In the genomic region with DNA sequence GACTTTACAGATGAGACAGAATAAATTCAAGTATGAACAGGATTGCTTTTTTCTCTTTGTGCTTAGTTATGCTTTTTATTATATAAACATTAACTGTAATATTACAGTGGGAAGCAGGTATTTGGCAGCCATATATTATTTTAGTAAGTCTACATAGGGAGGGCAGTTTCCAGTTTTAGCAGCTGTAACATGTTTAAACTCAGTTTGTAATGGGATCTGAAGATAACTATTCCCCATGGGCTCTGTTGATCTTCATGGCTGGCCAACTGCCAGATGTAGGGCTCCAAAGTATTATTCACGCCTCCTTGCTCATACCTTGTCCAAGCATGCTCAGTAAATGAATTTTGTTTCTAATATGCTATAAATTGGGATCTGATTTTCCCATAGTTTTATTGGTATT, we compare ENCODE assay signal across 8 cellular contexts.
DNase-seq lines count a peak whose midpoint lies in the region; ATAC-seq and TF ChIP-seq lines count a peak whose summit lies in the region.

No MANE protein-coding gene starts in this region.

- H3K27ac ChIP-seq in HEK293 (ENCODE audit: extremely low read depth, low read depth, low read length) (peak overlapping the region; percentile 76), coronary artery (peak overlapping the region; percentile 59 to 92)

- peak; percentile 78 for DNase-seq in NCI-H748 (lab: John Stamatoyannopoulos, UW; ENCODE audit: unreplicated experiment)
- no peak for DNase-seq in coronary artery (ENCODE audit: low spot score)
- no peak for DNase-seq in natural killer cell
- DNase-seq in endothelial cell (ENCODE audit: low spot score) = no peak
- no peak for DNase-seq in COLO829 (ENCODE audit: low spot score)

- ATAC-seq in natural killer cell = no peak
- no peak for ATAC-seq in activated CD4-positive, CD25-positive, alpha-beta regulatory T cell treated with anti-CD3 and anti-CD28 coated beads, Interleukin-2, amount 50 U/mL, for 24 hours
- no peak for ATAC-seq in GM21423 (IDR thresholded peaks at IDR 0.05; ENCODE audit: unreplicated experiment)

- peaks cover 0 to 21% of the 10 kb centered on the region in 2 experiments for H3K36me3 ChIP-seq in HEK293 (ENCODE audit: control insufficient read depth in 2 of 2, insufficient read depth in 1 of 2, low read length in 2 of 2)

- intact Hi-C loops in natural killer cell (cut with micrococcal nuclease) = loop anchor here (2.0 kb wide), 1 partner anchor 33 kb away; no protein-coding TSS in a partner anchor

- H3K36me3 Mint-ChIP-seq in natural killer cell (peaks cover 17% of the 10 kb centered on the region), endothelial cell (ENCODE audit: low read depth, unreplicated experiment) (no peaks in the 10 kb centered on the region)

- peaks cover 31% of the 10 kb centered on the region for H3K4me1 ChIP-seq in HEK293 (ENCODE audit: control insufficient read depth, insufficient read depth, low read length)

- CTCF ChIA-PET in HEK293 (lab: Yijun Ruan, JAX) = no interaction called here

- peak overlapping the region; percentile 67 for H3K4me3 Mint-ChIP-seq in natural killer cell
- no peak overlapping the region for H3K4me3 Mint-ChIP-seq in endothelial cell (ENCODE audit: unreplicated experiment)

- TF ChIP-seq CTCF in HEK293 (tag by site-specific recombination; IDR thresholded peaks at IDR 0.05) = no peak
- TF ChIP-seq CTCF in coronary artery (IDR thresholded peaks at IDR 0.05) = no peak
- no peak for TF ChIP-seq CTCF in natural killer cell (IDR thresholded peaks at IDR 0.05)
- no peak for TF ChIP-seq CTCF in endothelial cell (IDR thresholded peaks at IDR 0.05; ENCODE audit: unreplicated experiment)

- H3K4me3 ChIP-seq in HEK293 (ENCODE audit: low read depth, low read length) (no peak overlapping the region), coronary artery (peak overlapping the region; percentile 50)

- H3K9me3 Mint-ChIP-seq in natural killer cell (no peaks in the 10 kb centered on the region), endothelial cell (ENCODE audit: unreplicated experiment) (no peaks in the 10 kb centered on the region)

- H3K27me3 Mint-ChIP-seq in natural killer cell (ENCODE audit: low read depth in 2 of 2) = no peaks in the 10 kb centered on the region
- H3K27me3 Mint-ChIP-seq in endothelial cell (ENCODE audit: unreplicated experiment) = no peaks in the 10 kb centered on the region

- H3K27ac Mint-ChIP-seq in natural killer cell (peak overlapping the region; percentile 73 to 87), endothelial cell (ENCODE audit: unreplicated experiment) (no peak overlapping the region)

- POLR2A ChIA-PET in HEK293 (lab: Yijun Ruan, JAX) = no interaction called here

- no peaks in the 10 kb centered on the region for H3K9me3 ChIP-seq in HEK293 (ENCODE audit: control insufficient read depth, insufficient read depth, low read depth, low read length)

- H3K4me1 Mint-ChIP-seq in natural killer cell (peaks cover 40 to 52% of the 10 kb centered on the region in 2 donors), endothelial cell (ENCODE audit: unreplicated experiment) (no peaks in the 10 kb centered on the region)

TF ChIP-seq in HEK293, 187 proteins besides CTCF, POLR2A, EP300 and RAD21 (continues in another document):
- TF ChIP-seq ZNF510 (tag by site-specific recombination; IDR thresholded peaks at IDR 0.05; ENCODE audit: insufficient replicate concordance) (peak; percentile 12), MEIS1 (CRISPR knock-in tag; IDR thresholded peaks at IDR 0.05; ENCODE audit: borderline replicate concordance) (no peak), ZNF792 (tag by site-specific recombination; IDR thresholded peaks at IDR 0.05) (no peak), ZNF311 (tag by site-specific recombination; IDR thresholded peaks at IDR 0.05; ENCODE audit: borderline replicate concordance) (no peak), ZXDB (tag by site-specific recombination; IDR thresholded peaks at IDR 0.05) (peak; percentile 43; the same call in 1 of the 2 replicates), MZF1 (tag by site-specific recombination; IDR thresholded peaks at IDR 0.05; ENCODE audit: borderline replicate concordance) (peak; percentile 87), ZFP41 (tag by site-specific recombination; IDR thresholded peaks at IDR 0.05; ENCODE audit: borderline replicate concordance) (no peak), HOXA7 (CRISPR knock-in tag; IDR thresholded peaks at IDR 0.05; ENCODE audit: borderline replicate concordance) (no peak), ZNF777 (tag by site-specific recombination; IDR thresholded peaks at IDR 0.05; ENCODE audit: borderline replicate concordance) (no peak), ZNF292 (tag by site-specific recombination; IDR thresholded peaks at IDR 0.05; ENCODE audit: borderline replicate concordance, low read depth) (no peak), ZSCAN30 (tag by site-specific recombination; IDR thresholded peaks at IDR 0.05) (0 out of 2 replicates have a peak, but pooled peaks have one; percentile 58), WT1 (tag by site-specific recombination; IDR thresholded peaks at IDR 0.05) (peak; percentile 79), TCF7L2 (IDR thresholded peaks at IDR 0.05; ENCODE audit: borderline replicate concordance, low read depth, low read length) (no peak), GLI4 (tag by site-specific recombination; IDR thresholded peaks at IDR 0.05) (no peak), KLF8 (tag by site-specific recombination; IDR thresholded peaks at IDR 0.05) (no peak), ZNF660 (tag by site-specific recombination; IDR thresholded peaks at IDR 0.05) (peak; percentile 84; the same call in 1 of the 2 replicates), ZNF266 (tag by site-specific recombination; IDR thresholded peaks at IDR 0.05; ENCODE audit: low read depth) (no peak), KLF10 (tag by site-specific recombination; IDR thresholded peaks at IDR 0.05) (peak; percentile 49; the same call in 1 of the 2 replicates), SP3 (tag by site-specific recombination; IDR thresholded peaks at IDR 0.05) (no peak), ZNF155 (tag by site-specific recombination; IDR thresholded peaks at IDR 0.05) (no peak), OSR2 (tag by site-specific recombination; IDR thresholded peaks at IDR 0.05) (peak; percentile 60), ZBTB21 (tag by site-specific recombination; IDR thresholded peaks at IDR 0.05) (no peak), YY1 (tag by site-specific recombination; IDR thresholded peaks at IDR 0.05) (0 out of 2 replicates have a peak, but pooled peaks have one; percentile 33), GLIS2 (tag by site-specific recombination; IDR thresholded peaks at IDR 0.05) (no peak)
- TF ChIP-seq, protein P1, sequence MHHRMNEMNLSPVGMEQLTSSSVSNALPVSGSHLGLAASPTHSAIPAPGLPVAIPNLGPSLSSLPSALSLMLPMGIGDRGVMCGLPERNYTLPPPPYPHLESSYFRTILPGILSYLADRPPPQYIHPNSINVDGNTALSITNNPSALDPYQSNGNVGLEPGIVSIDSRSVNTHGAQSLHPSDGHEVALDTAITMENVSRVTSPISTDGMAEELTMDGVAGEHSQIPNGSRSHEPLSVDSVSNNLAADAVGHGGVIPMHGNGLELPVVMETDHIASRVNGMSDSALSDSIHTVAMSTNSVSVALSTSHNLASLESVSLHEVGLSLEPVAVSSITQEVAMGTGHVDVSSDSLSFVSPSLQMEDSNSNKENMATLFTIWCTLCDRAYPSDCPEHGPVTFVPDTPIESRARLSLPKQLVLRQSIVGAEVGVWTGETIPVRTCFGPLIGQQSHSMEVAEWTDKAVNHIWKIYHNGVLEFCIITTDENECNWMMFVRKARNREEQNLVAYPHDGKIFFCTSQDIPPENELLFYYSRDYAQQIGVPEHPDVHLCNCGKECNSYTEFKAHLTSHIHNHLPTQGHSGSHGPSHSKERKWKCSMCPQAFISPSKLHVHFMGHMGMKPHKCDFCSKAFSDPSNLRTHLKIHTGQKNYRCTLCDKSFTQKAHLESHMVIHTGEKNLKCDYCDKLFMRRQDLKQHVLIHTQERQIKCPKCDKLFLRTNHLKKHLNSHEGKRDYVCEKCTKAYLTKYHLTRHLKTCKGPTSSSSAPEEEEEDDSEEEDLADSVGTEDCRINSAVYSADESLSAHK (tag by site-specific recombination; IDR thresholded peaks at IDR 0.05) = peak; percentile 81
- TF ChIP-seq, protein P2, sequence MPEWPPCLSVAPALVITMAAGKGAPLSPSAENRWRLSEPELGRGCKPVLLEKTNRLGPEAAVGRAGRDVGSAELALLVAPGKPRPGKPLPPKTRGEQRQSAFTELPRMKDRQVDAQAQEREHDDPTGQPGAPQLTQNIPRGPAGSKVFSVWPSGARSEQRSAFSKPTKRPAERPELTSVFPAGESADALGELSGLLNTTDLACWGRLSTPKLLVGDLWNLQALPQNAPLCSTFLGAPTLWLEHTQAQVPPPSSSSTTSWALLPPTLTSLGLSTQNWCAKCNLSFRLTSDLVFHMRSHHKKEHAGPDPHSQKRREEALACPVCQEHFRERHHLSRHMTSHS (tag by site-specific recombination; IDR thresholded peaks at IDR 0.05) = no peak
- TF ChIP-seq, protein P3, sequence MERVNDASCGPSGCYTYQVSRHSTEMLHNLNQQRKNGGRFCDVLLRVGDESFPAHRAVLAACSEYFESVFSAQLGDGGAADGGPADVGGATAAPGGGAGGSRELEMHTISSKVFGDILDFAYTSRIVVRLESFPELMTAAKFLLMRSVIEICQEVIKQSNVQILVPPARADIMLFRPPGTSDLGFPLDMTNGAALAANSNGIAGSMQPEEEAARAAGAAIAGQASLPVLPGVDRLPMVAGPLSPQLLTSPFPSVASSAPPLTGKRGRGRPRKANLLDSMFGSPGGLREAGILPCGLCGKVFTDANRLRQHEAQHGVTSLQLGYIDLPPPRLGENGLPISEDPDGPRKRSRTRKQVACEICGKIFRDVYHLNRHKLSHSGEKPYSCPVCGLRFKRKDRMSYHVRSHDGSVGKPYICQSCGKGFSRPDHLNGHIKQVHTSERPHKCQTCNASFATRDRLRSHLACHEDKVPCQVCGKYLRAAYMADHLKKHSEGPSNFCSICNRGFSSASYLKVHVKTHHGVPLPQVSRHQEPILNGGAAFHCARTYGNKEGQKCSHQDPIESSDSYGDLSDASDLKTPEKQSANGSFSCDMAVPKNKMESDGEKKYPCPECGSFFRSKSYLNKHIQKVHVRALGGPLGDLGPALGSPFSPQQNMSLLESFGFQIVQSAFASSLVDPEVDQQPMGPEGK (tag by site-specific recombination; IDR thresholded peaks at IDR 0.05) = peak; percentile 52
